In genomic region chr7:139718859-139719258, GRCh38 we compare ENCODE assay signal across 22 cellular contexts. TPM values are rescaled to one million over a fixed set of nuclear protein-coding genes. Genes with fewer than 3 reads are reported as not detected.
DNase-seq lines count a peak whose midpoint lies in the region; ATAC-seq and TF ChIP-seq lines count a peak whose summit lies in the region.
"Had no signal": no experiment of that assay in that cellular context is flagged by ENCODE, and none has a peak within 500 bp of the region (broad histone marks: within the 10 kb centered on the region; RNA-seq: fewer than 3 reads in every experiment).

No MANE protein-coding gene starts in this region.

- no peak overlapping the region for H3K4me3 Mint-ChIP-seq in natural killer cell treated with Interleukin-12 subunit alpha and Interleukin-12 subunit beta and Interleukin-15 and Interleukin-18, amount 100 ng/mL, for 72 hours
- H3K4me3 Mint-ChIP-seq: activated CD8-positive, alpha-beta T cell treated with anti-CD3 and anti-CD28 coated beads for 36 hours; activated naive CD4-positive, alpha-beta T cell treated with anti-CD3 and anti-CD28 coated beads for 36 hours; nephron; stimulated activated memory B cell treated with anti-CD40 and anti-IgM and Interleukin-4, amounts not matched to agents 10 μg/mL and 1 μg/mL and 100 μg/mL, for 72 hours; T-helper 1 cell treated with Interleukin-12 subunit alpha and Interleukin-12 subunit beta and Interleukin-4 antibody, amounts not matched to agents 30 μg/mL and 1 μg/mL, for 36 hours had no signal

- DNase-seq in CD1c-positive myeloid dendritic cell (ENCODE audit: extremely low spot score) (peak; percentile 84), NOMO-1 treated with DMSO at 0.1 percent for 48 hours (lab: John Stamatoyannopoulos, UW; ENCODE audit: unreplicated experiment) (peak; percentile 68), mesenteric fat pad (ENCODE audit: low spot score) (no peak), HuH-7 (ENCODE audit: low spot score) (no peak)
- no peak for DNase-seq in natural killer cell treated with Interleukin-12 subunit alpha and Interleukin-12 subunit beta and Interleukin-15 and Interleukin-18, amount 100 ng/mL, for 72 hours (ENCODE audit: low spot score)
- DNase-seq: activated CD8-positive, alpha-beta T cell treated with anti-CD3 and anti-CD28 coated beads for 36 hours; activated naive CD4-positive, alpha-beta T cell treated with anti-CD3 and anti-CD28 coated beads for 36 hours; activated T-cell treated with anti-CD3 and anti-CD28 coated beads, Interleukin-2, amount 50 U/mL, for 1 hour; anterior cingulate cortex; caudate nucleus; DMS79 treated with DMSO at 0.1 percent for 48 hours; foreskin keratinocyte; H7; islet precursor cell; NCI-H510A treated with DMSO at 0.1 percent for 48 hours; SHP77 treated with DMSO at 0.1 percent for 48 hours had no signal

- H3K27ac ChIP-seq in VCaP = peak overlapping the region; percentile 89; the same call in 1 of the 2 replicates
- H3K27ac ChIP-seq: foreskin keratinocyte had no signal

- H3K36me3 Mint-ChIP-seq in natural killer cell treated with Interleukin-12 subunit alpha and Interleukin-12 subunit beta and Interleukin-15 and Interleukin-18, amount 100 ng/mL, for 72 hours = peaks cover 13% of the 10 kb centered on the region

- peaks cover 16 to 28% of the 10 kb centered on the region in 2 donors for H3K4me1 Mint-ChIP-seq in natural killer cell treated with Interleukin-12 subunit alpha and Interleukin-12 subunit beta and Interleukin-15 and Interleukin-18, amount 100 ng/mL, for 72 hours (ENCODE audit: low read depth in 2 of 2)
- H3K4me1 Mint-ChIP-seq: nephron had no signal

- no peaks in the 10 kb centered on the region for H3K9me3 Mint-ChIP-seq in natural killer cell treated with Interleukin-12 subunit alpha and Interleukin-12 subunit beta and Interleukin-15 and Interleukin-18, amount 100 ng/mL, for 72 hours
- H3K9me3 Mint-ChIP-seq: activated CD8-positive, alpha-beta T cell treated with anti-CD3 and anti-CD28 coated beads for 36 hours; activated naive CD4-positive, alpha-beta T cell treated with anti-CD3 and anti-CD28 coated beads for 36 hours; nephron; stimulated activated memory B cell treated with anti-CD40 and anti-IgM and Interleukin-4, amounts not matched to agents 10 μg/mL and 1 μg/mL and 100 μg/mL, for 72 hours; T-helper 1 cell treated with Interleukin-12 subunit alpha and Interleukin-12 subunit beta and Interleukin-4 antibody, amounts not matched to agents 30 μg/mL and 1 μg/mL, for 36 hours had no signal

- peak; percentile 33 to 71 for ATAC-seq in natural killer cell treated with Interleukin-12 subunit alpha and Interleukin-12 subunit beta and Interleukin-15 and Interleukin-18, amount 100 ng/mL, for 72 hours
- ATAC-seq in GM18907 (IDR thresholded peaks at IDR 0.05; ENCODE audit: unreplicated experiment) = no peak
- ATAC-seq in HG03097 (IDR thresholded peaks at IDR 0.05; ENCODE audit: low FRiP score, unreplicated experiment) = no peak
- ATAC-seq: activated CD8-positive, alpha-beta T cell treated with anti-CD3 and anti-CD28 coated beads for 36 hours; foreskin keratinocyte; stimulated activated memory B cell treated with anti-CD40 and anti-IgM and Interleukin-4, amounts not matched to agents 10 μg/mL and 1 μg/mL and 100 μg/mL, for 72 hours had no signal

- no peak overlapping the region for H3K27ac Mint-ChIP-seq in natural killer cell treated with Interleukin-12 subunit alpha and Interleukin-12 subunit beta and Interleukin-15 and Interleukin-18, amount 100 ng/mL, for 72 hours
- H3K27ac Mint-ChIP-seq: activated CD8-positive, alpha-beta T cell treated with anti-CD3 and anti-CD28 coated beads for 36 hours; activated naive CD4-positive, alpha-beta T cell treated with anti-CD3 and anti-CD28 coated beads for 36 hours; nephron; stimulated activated memory B cell treated with anti-CD40 and anti-IgM and Interleukin-4, amounts not matched to agents 10 μg/mL and 1 μg/mL and 100 μg/mL, for 72 hours; T-helper 1 cell treated with Interleukin-12 subunit alpha and Interleukin-12 subunit beta and Interleukin-4 antibody, amounts not matched to agents 30 μg/mL and 1 μg/mL, for 36 hours had no signal

- H3K27me3 Mint-ChIP-seq in natural killer cell treated with Interleukin-12 subunit alpha and Interleukin-12 subunit beta and Interleukin-15 and Interleukin-18, amount 100 ng/mL, for 72 hours = no peaks in the 10 kb centered on the region
- H3K27me3 Mint-ChIP-seq: activated CD8-positive, alpha-beta T cell treated with anti-CD3 and anti-CD28 coated beads for 36 hours; stimulated activated memory B cell treated with anti-CD40 and anti-IgM and Interleukin-4, amounts not matched to agents 10 μg/mL and 1 μg/mL and 100 μg/mL, for 72 hours had no signal

- TF ChIP-seq CTCF in VCaP (conservative IDR thresholded peaks at IDR 0.05) = no peak

RNA-seq across cellular contexts. Expression of gene HIPK2, which starts 58.9 kb away (rescaled TPM):
- total RNA-seq in natural killer cell treated with Interleukin-12 subunit alpha and Interleukin-12 subunit beta and Interleukin-15 and Interleukin-18, amount 100 ng/mL, for 72 hours = 100 to 1,000 TPM; 152 to 245 TPM
- total RNA-seq in mesenteric fat pad = 217 TPM

Comparison
In these comparisons a context has a peak if more than half of its experiments do, and no peak if none do; other contexts are left out.
1. DNase-seq: peak in CD1c-positive myeloid dendritic cell (single experiment) and NOMO-1 treated with DMSO at 0.1 percent for 48 hours (single experiment); none in natural killer cell treated with Interleukin-12 subunit alpha and Interleukin-12 subunit beta and Interleukin-15 and Interleukin-18, amount 100 ng/mL, for 72 hours (single experiment), mesenteric fat pad (single experiment) and HuH-7 (single experiment).
2. ATAC-seq: peak in natural killer cell treated with Interleukin-12 subunit alpha and Interleukin-12 subunit beta and Interleukin-15 and Interleukin-18, amount 100 ng/mL, for 72 hours (2 of 2); none in GM18907 (single experiment) and HG03097 (single experiment).